18 cellular contexts compared by ENCODE assay signal in genomic region chr16:56749806-56750491, GRCh38. TPM values are rescaled to one million over a fixed set of nuclear protein-coding genes. Genes with fewer than 3 reads are reported as not detected.
DNase-seq lines count a peak whose midpoint lies in the region; ATAC-seq and TF ChIP-seq lines count a peak whose summit lies in the region.
"Had no signal": no experiment of that assay in that cellular context is flagged by ENCODE, and none has a peak within 500 bp of the region (broad histone marks: within the 10 kb centered on the region; RNA-seq: fewer than 3 reads in every experiment).

No MANE protein-coding gene starts in this region.

- H3K4me3 Mint-ChIP-seq in activated naive CD8-positive, alpha-beta T cell treated with anti-CD3 and anti-CD28 coated beads, Interleukin-2, amount 50 U/mL, for 24 hours: no peak overlapping the region
- H3K4me3 Mint-ChIP-seq in progenitor cell of endocrine pancreas (ENCODE audit: low read depth): no peak overlapping the region
- H3K4me3 Mint-ChIP-seq: activated T-helper 17 cell treated with anti-CD3 and anti-CD28 coated beads, Interleukin-2, amount 50 U/mL, for 72 hours; natural killer cell had no signal

- no peak overlapping the region for H2BK120ac ChIP-seq in mesendoderm (ENCODE audit: low read depth, low read length)

- peaks cover 8% of the 10 kb centered on the region for H3K9me3 Mint-ChIP-seq in activated naive CD8-positive, alpha-beta T cell treated with anti-CD3 and anti-CD28 coated beads, Interleukin-2, amount 50 U/mL, for 24 hours
- H3K9me3 Mint-ChIP-seq in progenitor cell of endocrine pancreas (ENCODE audit: low read depth): peaks cover 10% of the 10 kb centered on the region
- H3K9me3 Mint-ChIP-seq: activated T-helper 17 cell treated with anti-CD3 and anti-CD28 coated beads, Interleukin-2, amount 50 U/mL, for 72 hours; natural killer cell had no signal

- H3K4me2 ChIP-seq in mesendoderm (ENCODE audit: low read length): no peak overlapping the region
- H3K4me2 ChIP-seq: KMS-11 had no signal

- H4K5ac ChIP-seq in mesendoderm (ENCODE audit: low read length): no peak overlapping the region

- no peak overlapping the region for H3K56ac ChIP-seq in mesendoderm (ENCODE audit: low read length)

- no peak overlapping the region for H3K18ac ChIP-seq in mesendoderm (ENCODE audit: low read length)

- H2BK15ac ChIP-seq in mesendoderm (replicated peaks; ENCODE audit: low read depth): no peak overlapping the region

- no peak for TF ChIP-seq CTCF in cardiac muscle cell (IDR thresholded peaks at IDR 0.05; ENCODE audit: low read depth, low read length)
- TF ChIP-seq CTCF in right atrium auricular region (IDR thresholded peaks at IDR 0.05): no peak
- no peak for TF ChIP-seq CTCF in sigmoid colon (IDR thresholded peaks at IDR 0.05)
- TF ChIP-seq CTCF in progenitor cell of endocrine pancreas (IDR thresholded peaks at IDR 0.05; ENCODE audit: unreplicated experiment): no peak

- H3K4me1 Mint-ChIP-seq in activated naive CD8-positive, alpha-beta T cell treated with anti-CD3 and anti-CD28 coated beads, Interleukin-2, amount 50 U/mL, for 24 hours: peaks cover 24% of the 10 kb centered on the region
- H3K4me1 Mint-ChIP-seq in progenitor cell of endocrine pancreas (ENCODE audit: low read depth): peaks cover 20% of the 10 kb centered on the region

- H3K27me3 Mint-ChIP-seq in activated naive CD8-positive, alpha-beta T cell treated with anti-CD3 and anti-CD28 coated beads, Interleukin-2, amount 50 U/mL, for 24 hours: no peaks in the 10 kb centered on the region
- H3K27me3 Mint-ChIP-seq in progenitor cell of endocrine pancreas: no peaks in the 10 kb centered on the region
- H3K27me3 Mint-ChIP-seq: activated T-helper 17 cell treated with anti-CD3 and anti-CD28 coated beads, Interleukin-2, amount 50 U/mL, for 72 hours had no signal

- H3K36me3 Mint-ChIP-seq in activated naive CD8-positive, alpha-beta T cell treated with anti-CD3 and anti-CD28 coated beads, Interleukin-2, amount 50 U/mL, for 24 hours (ENCODE audit: low read depth): peaks cover 51% of the 10 kb centered on the region
- peaks cover 23% of the 10 kb centered on the region for H3K36me3 Mint-ChIP-seq in progenitor cell of endocrine pancreas (ENCODE audit: insufficient read depth)

- peaks cover 23% of the 10 kb centered on the region for H3K79me1 ChIP-seq in mesendoderm (ENCODE audit: low read length)

- peaks cover 51% of the 10 kb centered on the region for H3K4me1 ChIP-seq in cardiac muscle cell (ENCODE audit: low read depth)
- peaks cover 0 to 26% of the 10 kb centered on the region in 2 donors for H3K4me1 ChIP-seq in right atrium auricular region
- H3K4me1 ChIP-seq in mesendoderm (ENCODE audit: control insufficient read depth, low read depth, low read length): no peaks in the 10 kb centered on the region
- H3K4me1 ChIP-seq in sigmoid colon: peaks cover 0 to 56% (median 35%) of the 10 kb centered on the region in 4 donors

- H3K27me3 ChIP-seq in cardiac muscle cell: no peaks in the 10 kb centered on the region
- no peaks in the 10 kb centered on the region for H3K27me3 ChIP-seq in right atrium auricular region
- H3K27me3 ChIP-seq in mesendoderm (ENCODE audit: insufficient read depth, low read length, poor library complexity): no peaks in the 10 kb centered on the region
- no peaks in the 10 kb centered on the region for H3K27me3 ChIP-seq in sigmoid colon
- H3K27me3 ChIP-seq: heart left ventricle had no signal

- H3K4me3 ChIP-seq in cardiac muscle cell: no peak overlapping the region
- H3K4me3 ChIP-seq in right atrium auricular region: no peak overlapping the region
- H3K4me3 ChIP-seq in mesendoderm (ENCODE audit: low read length): no peak overlapping the region
- no peak overlapping the region for H3K4me3 ChIP-seq in sigmoid colon
- H3K4me3 ChIP-seq: heart left ventricle, prostate gland had no signal

- peaks cover 31% of the 10 kb centered on the region for H3K79me2 ChIP-seq in mesendoderm (ENCODE audit: control insufficient read depth, insufficient read depth, low read length)

- no peak for DNase-seq in cardiac muscle cell (ENCODE audit: low read depth in 1 of 2, low spot score in 1 of 2)
- DNase-seq in right atrium auricular region (ENCODE audit: low spot score): no peak
- no peak for DNase-seq in activated naive CD8-positive, alpha-beta T cell treated with anti-CD3 and anti-CD28 coated beads, Interleukin-2, amount 50 U/mL, for 24 hours
- DNase-seq in mesendoderm: peak; percentile 19
- no peak for DNase-seq in HPDE6-E6E7 (ENCODE audit: extremely low spot score)
- no peak for DNase-seq in sigmoid colon
- DNase-seq in stimulated activated CD4-positive, alpha-beta T cell treated with anti-CD3 and anti-CD28 coated beads, Interleukin-2, amount 100 ng/mL, for 48 hours: no peak
- DNase-seq in progenitor cell of endocrine pancreas (ENCODE audit: low spot score, unreplicated experiment): no peak
- DNase-seq: aorta, cortex of kidney, heart left ventricle, natural killer cell, NCI-H1436 treated with DMSO at 0.1 percent for 48 hours, NCI-H446, T1000 had no signal

- H4K8ac ChIP-seq in mesendoderm (ENCODE audit: low read depth, low read length): no peak overlapping the region

- peak overlapping the region; percentile 48 for H3K27ac Mint-ChIP-seq in activated naive CD8-positive, alpha-beta T cell treated with anti-CD3 and anti-CD28 coated beads, Interleukin-2, amount 50 U/mL, for 24 hours
- H3K27ac Mint-ChIP-seq in progenitor cell of endocrine pancreas: no peak overlapping the region

- TF ChIP-seq EP300 in sigmoid colon (IDR thresholded peaks at IDR 0.05): no peak

- H3K4ac ChIP-seq in mesendoderm (ENCODE audit: low read depth, low read length): no peak overlapping the region

- H3K36me3 ChIP-seq in cardiac muscle cell (no peaks in the 10 kb centered on the region), right atrium auricular region (no peaks in the 10 kb centered on the region), mesendoderm (ENCODE audit: control insufficient read depth, insufficient read depth, low read length) (peaks cover 5% of the 10 kb centered on the region), sigmoid colon (no peaks in the 10 kb centered on the region)
- H3K36me3 ChIP-seq: prostate gland had no signal

- TF ChIP-seq POLR2A in sigmoid colon (IDR thresholded peaks at IDR 0.05): no peak

- no peaks in the 10 kb centered on the region for H3K9me3 ChIP-seq in cardiac muscle cell (ENCODE audit: low read depth)
- no peaks in the 10 kb centered on the region for H3K9me3 ChIP-seq in right atrium auricular region
- no peaks in the 10 kb centered on the region for H3K9me3 ChIP-seq in sigmoid colon
- H3K9me3 ChIP-seq: prostate gland had no signal

- peak; percentile 75 for ATAC-seq in activated naive CD8-positive, alpha-beta T cell treated with anti-CD3 and anti-CD28 coated beads, Interleukin-2, amount 50 U/mL, for 24 hours
- ATAC-seq: activated T-helper 17 cell treated with anti-CD3 and anti-CD28 coated beads, Interleukin-2, amount 50 U/mL, for 72 hours; natural killer cell had no signal

- no CpG with 5 or more reads among the region's 2 CpGs for WGBS in mesendoderm (ENCODE audit: extremely low coverage, insufficient coverage, low lambda C conversion rate)
- WGBS in sigmoid colon, 2 donors: 91 to 95% methylated on average over 2 of the region's 2 CpGs

- H3K9ac ChIP-seq in mesendoderm (ENCODE audit: low read length): no peak overlapping the region
- H3K9ac ChIP-seq: KMS-11 had no signal

- intact Hi-C loops in sigmoid colon (cut with DNase I): no loop called here

- peak overlapping the region; percentile 96 for H3K27ac ChIP-seq in cardiac muscle cell
- no peak overlapping the region for H3K27ac ChIP-seq in right atrium auricular region
- H3K27ac ChIP-seq in mesendoderm (ENCODE audit: low read depth, low read length): no peak overlapping the region
- peak overlapping the region in 2 of 4 donors; percentile 50 to 60 for H3K27ac ChIP-seq in sigmoid colon
- H3K27ac ChIP-seq: KMS-11 had no signal

- no peak overlapping the region for H3K23ac ChIP-seq in mesendoderm (ENCODE audit: low read length)

- no peak overlapping the region for H2BK5ac ChIP-seq in mesendoderm (ENCODE audit: low read length)

- H2AK5ac ChIP-seq in mesendoderm (ENCODE audit: low read length): no peak overlapping the region

RNA-seq across cellular contexts. Expression of gene NUP93, which starts 20.0 kb away (rescaled TPM):
- total RNA-seq in cardiac muscle cell (110 and 115 TPM in 2 replicates), right atrium auricular region (10 to 100 TPM; 18.1 to 19.8 TPM), sigmoid colon (10 to 100 TPM; 20.2 to 35.5 (median 22.2) TPM), progenitor cell of endocrine pancreas (74.4 and 76.9 TPM in 2 replicates)
- polyA plus RNA-seq in cardiac muscle cell (127 and 157 TPM in 2 replicates), sigmoid colon (10 to 100 TPM; 13.8 to 35.8 (median 18.3) TPM)
- polyA plus RNA-seq in mesendoderm (2013, experiment 1 of 2): 132 TPM
- 134 TPM for polyA plus RNA-seq in mesendoderm (2013, experiment 2 of 2)
